9 cellular contexts compared by ENCODE assay signal in genomic region chr11:70158201-70158600, GRCh38. TPM values are rescaled to one million over a fixed set of nuclear protein-coding genes. Genes with fewer than 3 reads are reported as not detected.
DNase-seq lines count a peak whose midpoint lies in the region; ATAC-seq and TF ChIP-seq lines count a peak whose summit lies in the region.
"Had no signal": no experiment of that assay in that cellular context is flagged by ENCODE, and none has a peak within 500 bp of the region (broad histone marks: within the 10 kb centered on the region; RNA-seq: fewer than 3 reads in every experiment).

No MANE protein-coding gene starts in this region.

- H3K36me3 Mint-ChIP-seq in WTC11 (no peaks in the 10 kb centered on the region), mesothelial cell of epicardium (no peaks in the 10 kb centered on the region)

- H3K4me3 Mint-ChIP-seq in WTC11: no peak overlapping the region
- no peak overlapping the region for H3K4me3 Mint-ChIP-seq in mesothelial cell of epicardium

- H3K9me3 Mint-ChIP-seq in WTC11: no peaks in the 10 kb centered on the region
- H3K9me3 Mint-ChIP-seq in mesothelial cell of epicardium: no peaks in the 10 kb centered on the region

- ATAC-seq in WTC11: peak; percentile 95
- ATAC-seq in HG03108 (IDR thresholded peaks at IDR 0.05; ENCODE audit: unreplicated experiment): no peak
- ATAC-seq in GM18511 (IDR thresholded peaks at IDR 0.05; ENCODE audit: unreplicated experiment): no peak
- ATAC-seq: left lung had no signal

- H3K4me1 Mint-ChIP-seq in WTC11: 0 out of 2 replicates have a peak, but pooled peaks cover 2% of the 10 kb centered on the region
- peaks cover 1% of the 10 kb centered on the region for H3K4me1 Mint-ChIP-seq in mesothelial cell of epicardium

- H3K27me3 Mint-ChIP-seq in WTC11 (ENCODE audit: low read depth) (no peaks in the 10 kb centered on the region), mesothelial cell of epicardium (ENCODE audit: low read depth) (peaks cover 1% of the 10 kb centered on the region)

- POLR2A ChIA-PET in BJ (lab: Charles Lee): no interaction called here
- POLR2A ChIA-PET in HEK293T (lab: Yijun Ruan, JAX): no interaction called here
- POLR2A ChIA-PET in WTC11 (lab: Charles Lee): interaction anchor here (0.6 to 0.8 kb wide), 2 partner anchors 12 to 84 kb away, joined by 3 to 4 read pairs; no protein-coding TSS in a partner anchor

- TF ChIP-seq CTCF in BJ (IDR thresholded peaks at IDR 0.05; ENCODE audit: insufficient read depth, low read depth, low read length) (peak; percentile 32; the same call in 1 of the 2 replicates), WTC11 (IDR thresholded peaks at IDR 0.05) (0 out of 2 replicates have a peak, but pooled peaks have one; percentile 15), kidney epithelial cell (IDR thresholded peaks at IDR 0.05; ENCODE audit: insufficient read depth, low read length, poor library complexity, severe bottlenecking) (peak; percentile 42), mesothelial cell of epicardium (IDR thresholded peaks at IDR 0.05; ENCODE audit: unreplicated experiment) (no peak)

- H3K4me3 ChIP-seq in BJ (ENCODE audit: low read depth, low read length): no peak overlapping the region
- H3K4me3 ChIP-seq in kidney epithelial cell (ENCODE audit: low read depth, low read length): no peak overlapping the region
- H3K4me3 ChIP-seq: left lung had no signal

- CTCF ChIA-PET in BJ (lab: Yijun Ruan, JAX): interaction anchor here (1.2 kb wide), 1 partner anchor 1145 kb away, joined by 3 read pairs; no protein-coding TSS in a partner anchor
- CTCF ChIA-PET in HEK293T (lab: Yijun Ruan, JAX): interaction anchor here (0.5 to 0.6 kb wide), 2 partner anchors 26 to 339 kb away, joined by 3 read pairs; no protein-coding TSS in a partner anchor
- CTCF ChIA-PET in WTC11 (lab: Charles Lee): interaction anchor here (0.5 to 1.7 kb wide), 50 partner anchors 9 to 265 kb away, joined by 3 to 30 read pairs (median 4); no protein-coding TSS in a partner anchor

- DNase-seq in BJ (ENCODE audit: low read depth): no peak
- peak; percentile 48 for DNase-seq in HEK293T (ENCODE audit: extremely low spot score)
- peak; percentile 82 for DNase-seq in WTC11 (ENCODE audit: low spot score)
- DNase-seq in kidney epithelial cell (ENCODE audit: low read depth): no peak
- DNase-seq in NCI-H1048 (lab: John Stamatoyannopoulos, UW): no peak
- no peak for DNase-seq in mesothelial cell of epicardium (ENCODE audit: low spot score in 2 of 2, unreplicated experiment in 2 of 2)
- DNase-seq: left lung had no signal

- peaks cover 3% of the 10 kb centered on the region for H3K27me3 ChIP-seq in BJ (ENCODE audit: control insufficient read depth, insufficient read depth, low read length)
- peaks cover 5% of the 10 kb centered on the region for H3K27me3 ChIP-seq in kidney epithelial cell (ENCODE audit: control insufficient read depth, insufficient read depth, low read length)

- no peaks in the 10 kb centered on the region for H3K36me3 ChIP-seq in BJ (ENCODE audit: control insufficient read depth, insufficient read depth, low read length)
- no peaks in the 10 kb centered on the region for H3K36me3 ChIP-seq in kidney epithelial cell (ENCODE audit: control insufficient read depth, insufficient read depth, low read length)
- H3K36me3 ChIP-seq: left lung had no signal

- no peak overlapping the region for H3K27ac Mint-ChIP-seq in WTC11
- no peak overlapping the region for H3K27ac Mint-ChIP-seq in mesothelial cell of epicardium

TF ChIP-seq in HEK293T, 16 proteins besides CTCF, POLR2A, EP300 and RAD21:
- TF ChIP-seq TARDBP (IDR thresholded peaks at IDR 0.05) (no peak), FOXM1 (IDR thresholded peaks at IDR 0.05; ENCODE audit: borderline replicate concordance) (no peak), FOXA1 (IDR thresholded peaks at IDR 0.05) (no peak), PKNOX1 (IDR thresholded peaks at IDR 0.05) (no peak), SP1 (IDR thresholded peaks at IDR 0.05) (no peak), ARNT (IDR thresholded peaks at IDR 0.05) (no peak), FOXK2 (IDR thresholded peaks at IDR 0.05) (no peak), NFRKB (IDR thresholded peaks at IDR 0.05) (no peak)
TF ChIP-seq in HEK293T: peak in this region for 0.

TF ChIP-seq in WTC11, 78 proteins besides CTCF, POLR2A, EP300 and RAD21:
- TF ChIP-seq STAT6 (CRISPR knock-in tag; conservative IDR thresholded peaks at IDR 0.05; ENCODE audit: low read depth): no peak
TF ChIP-seq in WTC11: peak in this region for 0.

RNA-seq across cellular contexts. Expression of gene FADD, which starts 44.9 kb away (rescaled TPM):
- 29.2 and 41.3 TPM in 2 replicates for polyA plus RNA-seq in BJ (2011; rRNA removed)
- polyA minus RNA-seq in BJ (2011; rRNA and poly(A)+ RNA removed): 22.2 and 36.9 TPM in 2 replicates
- total RNA-seq in WTC11 (2021) (49.0 to 58.6 TPM (median 53.9 TPM) in 3 replicates), kidney epithelial cell (50.2 and 51.5 TPM in 2 replicates), mesothelial cell of epicardium (20.8 to 21.7 TPM (median 20.9 TPM) in 3 replicates)

Comparison
In these comparisons a context has a peak if more than half of its experiments do, and no peak if none do; other contexts are left out.
1. DNase-seq: peak in HEK293T (single experiment) and WTC11 (single experiment); none in BJ (single experiment), kidney epithelial cell (single experiment), NCI-H1048 (single experiment) and mesothelial cell of epicardium (0 of 2).